11 cellular contexts compared by ENCODE assay signal in genomic region chr1:224617410-224618361, GRCh38. TPM values are rescaled to one million over a fixed set of nuclear protein-coding genes. Genes with fewer than 3 reads are reported as not detected.
DNase-seq lines count a peak whose midpoint lies in the region; ATAC-seq and TF ChIP-seq lines count a peak whose summit lies in the region.
"Had no signal": no experiment of that assay in that cellular context is flagged by ENCODE, and none has a peak within 500 bp of the region (broad histone marks: within the 10 kb centered on the region; RNA-seq: fewer than 3 reads in every experiment).

No MANE protein-coding gene starts in this region.

- 9% methylated on average over 53 of the region's 55 CpGs for WGBS in hepatocyte (ENCODE audit: low lambda C conversion rate, missing lambda C conversion rate)

- no peaks in the 10 kb centered on the region for H3K9me2 ChIP-seq in hepatocyte (replicated peaks; ENCODE audit: insufficient read depth)

- no peaks in the 10 kb centered on the region for H3K79me2 ChIP-seq in hepatocyte

- no peak for DNase-seq in T-helper 2 cell treated with Interferon-gamma antibody and Interleukin-4, amounts not matched to agents 5 μg/mL and 100 μg/mL, for 36 hours (ENCODE audit: low spot score)
- DNase-seq in T-helper 2 cell (no peak), hepatocyte (ENCODE audit: low spot score) (no peak), NCI-H2107 treated with DMSO at 0.1 percent for 48 hours (lab: John Stamatoyannopoulos, UW; ENCODE audit: unreplicated experiment) (no peak), NCI-H510A (lab: John Stamatoyannopoulos, UW) (no peak)
- no peak for DNase-seq in activated CD4-positive, alpha-beta memory T cell treated with anti-CD3 and anti-CD28 coated beads, Interleukin-2, amount 10 ng/mL, durations not matched to agents 7 days and 5 days
- DNase-seq in stimulated activated effector memory CD8-positive, alpha-beta T cell treated with anti-CD3 and anti-CD28 coated beads, Interleukin-12 subunit alpha, Interleukin-12 subunit beta, amount 100 ng/mL, for 72 hours (ENCODE audit: low spot score in 2 of 2): no peak
- DNase-seq: aorta, NCI-H1417 had no signal

- peak overlapping the region; percentile 66 for H3K27ac Mint-ChIP-seq in T-helper 2 cell treated with Interferon-gamma antibody and Interleukin-4, amounts not matched to agents 5 μg/mL and 100 μg/mL, for 36 hours
- H3K27ac Mint-ChIP-seq in activated CD4-positive, alpha-beta memory T cell treated with anti-CD3 and anti-CD28 coated beads, Interleukin-2, amount 10 ng/mL, durations not matched to agents 7 days and 5 days: no peak overlapping the region
- no peak overlapping the region for H3K27ac Mint-ChIP-seq in stimulated activated effector memory CD8-positive, alpha-beta T cell treated with anti-CD3 and anti-CD28 coated beads, Interleukin-12 subunit alpha, Interleukin-12 subunit beta, amount 100 ng/mL, for 72 hours

- POLR2A ChIA-PET in activated CD4-positive, alpha-beta memory T cell treated with anti-CD3 and anti-CD28 coated beads, Interleukin-2, amount 10 ng/mL, durations not matched to agents 7 days and 5 days (lab: Charles Lee): interaction anchor here (0.7 to 1.0 kb wide), 2 partner anchors 186 to 495 kb away, joined by 3 read pairs; no protein-coding TSS in a partner anchor

- H3K4me2 ChIP-seq in hepatocyte: peak overlapping the region; percentile 98

- no peak for ATAC-seq in stimulated activated effector memory CD8-positive, alpha-beta T cell treated with anti-CD3 and anti-CD28 coated beads, Interleukin-12 subunit alpha, Interleukin-12 subunit beta, amount 100 ng/mL, for 72 hours
- no peak for ATAC-seq in GM19351 (IDR thresholded peaks at IDR 0.05; ENCODE audit: unreplicated experiment)
- ATAC-seq: left lung had no signal

- H2AFZ ChIP-seq in hepatocyte: peak overlapping the region; percentile 7

- CTCF ChIA-PET in activated CD4-positive, alpha-beta memory T cell treated with anti-CD3 and anti-CD28 coated beads, Interleukin-2, amount 10 ng/mL, durations not matched to agents 7 days and 5 days (lab: Charles Lee): interaction anchor here (1.9 kb wide), 1 partner anchor 234 kb away, joined by 6 read pairs; no protein-coding TSS in a partner anchor

- no peak overlapping the region for H3K27ac ChIP-seq in hepatocyte
- H3K27ac ChIP-seq: left lung had no signal

- peak overlapping the region; percentile 77 for H3K4me3 Mint-ChIP-seq in T-helper 2 cell treated with Interferon-gamma antibody and Interleukin-4, amounts not matched to agents 5 μg/mL and 100 μg/mL, for 36 hours
- H3K4me3 Mint-ChIP-seq in activated CD4-positive, alpha-beta memory T cell treated with anti-CD3 and anti-CD28 coated beads, Interleukin-2, amount 10 ng/mL, durations not matched to agents 7 days and 5 days: peak overlapping the region; percentile 65
- peak overlapping the region; percentile 74 for H3K4me3 Mint-ChIP-seq in stimulated activated effector memory CD8-positive, alpha-beta T cell treated with anti-CD3 and anti-CD28 coated beads, Interleukin-12 subunit alpha, Interleukin-12 subunit beta, amount 100 ng/mL, for 72 hours

- no peak overlapping the region for H3K4me3 ChIP-seq in hepatocyte

- peaks cover 13% of the 10 kb centered on the region for H3K9me3 Mint-ChIP-seq in T-helper 2 cell treated with Interferon-gamma antibody and Interleukin-4, amounts not matched to agents 5 μg/mL and 100 μg/mL, for 36 hours
- H3K9me3 Mint-ChIP-seq in activated CD4-positive, alpha-beta memory T cell treated with anti-CD3 and anti-CD28 coated beads, Interleukin-2, amount 10 ng/mL, durations not matched to agents 7 days and 5 days: peaks cover 13% of the 10 kb centered on the region
- H3K9me3 Mint-ChIP-seq in stimulated activated effector memory CD8-positive, alpha-beta T cell treated with anti-CD3 and anti-CD28 coated beads, Interleukin-12 subunit alpha, Interleukin-12 subunit beta, amount 100 ng/mL, for 72 hours: peaks cover 8% of the 10 kb centered on the region

- H3K27me3 Mint-ChIP-seq in T-helper 2 cell treated with Interferon-gamma antibody and Interleukin-4, amounts not matched to agents 5 μg/mL and 100 μg/mL, for 36 hours (ENCODE audit: low read depth): peaks cover 79% of the 10 kb centered on the region
- H3K27me3 Mint-ChIP-seq in activated CD4-positive, alpha-beta memory T cell treated with anti-CD3 and anti-CD28 coated beads, Interleukin-2, amount 10 ng/mL, durations not matched to agents 7 days and 5 days: peaks cover 63% of the 10 kb centered on the region

- no peaks in the 10 kb centered on the region for H3K36me3 ChIP-seq in hepatocyte (replicated peaks; ENCODE audit: insufficient read depth, low read depth)
- H3K36me3 ChIP-seq: left lung had no signal

- H3K4me1 ChIP-seq in hepatocyte (ENCODE audit: insufficient read depth): peaks cover 16% of the 10 kb centered on the region

- H3K4me1 Mint-ChIP-seq in T-helper 2 cell treated with Interferon-gamma antibody and Interleukin-4, amounts not matched to agents 5 μg/mL and 100 μg/mL, for 36 hours (ENCODE audit: low read depth): peaks cover 26% of the 10 kb centered on the region
- H3K4me1 Mint-ChIP-seq in activated CD4-positive, alpha-beta memory T cell treated with anti-CD3 and anti-CD28 coated beads, Interleukin-2, amount 10 ng/mL, durations not matched to agents 7 days and 5 days: peaks cover 42% of the 10 kb centered on the region
- peaks cover 51% of the 10 kb centered on the region for H3K4me1 Mint-ChIP-seq in stimulated activated effector memory CD8-positive, alpha-beta T cell treated with anti-CD3 and anti-CD28 coated beads, Interleukin-12 subunit alpha, Interleukin-12 subunit beta, amount 100 ng/mL, for 72 hours

- H3K9me3 ChIP-seq in hepatocyte (ENCODE audit: low read depth): no peaks in the 10 kb centered on the region
- H3K9me3 ChIP-seq: left lung had no signal

- H3K36me3 Mint-ChIP-seq in T-helper 2 cell treated with Interferon-gamma antibody and Interleukin-4, amounts not matched to agents 5 μg/mL and 100 μg/mL, for 36 hours (ENCODE audit: low read depth): peaks cover 12% of the 10 kb centered on the region
- peaks cover 12% of the 10 kb centered on the region for H3K36me3 Mint-ChIP-seq in activated CD4-positive, alpha-beta memory T cell treated with anti-CD3 and anti-CD28 coated beads, Interleukin-2, amount 10 ng/mL, durations not matched to agents 7 days and 5 days (ENCODE audit: low read depth)
- H3K36me3 Mint-ChIP-seq in stimulated activated effector memory CD8-positive, alpha-beta T cell treated with anti-CD3 and anti-CD28 coated beads, Interleukin-12 subunit alpha, Interleukin-12 subunit beta, amount 100 ng/mL, for 72 hours: no peaks in the 10 kb centered on the region

- H4K20me1 ChIP-seq in hepatocyte (ENCODE audit: insufficient read depth, poor library complexity, severe bottlenecking): no peaks in the 10 kb centered on the region

- TF ChIP-seq CTCF in hepatocyte (IDR thresholded peaks at IDR 0.05; ENCODE audit: poor library complexity): no peak

- peaks cover 61% of the 10 kb centered on the region for H3K27me3 ChIP-seq in hepatocyte

RNA-seq across cellular contexts. Expression of gene CNIH3, which starts 1.6 kb away (rescaled TPM):
- total RNA-seq in activated CD4-positive, alpha-beta memory T cell treated with anti-CD3 and anti-CD28 coated beads, Interleukin-2, amount 10 ng/mL, durations not matched to agents 7 days and 5 days: 1 to 10 TPM; 1.4 to 1.9 TPM
- total RNA-seq in hepatocyte: 2.8 and 9.6 TPM in 2 replicates
- 2.1 and 3.5 TPM in 2 replicates for polyA plus RNA-seq in hepatocyte
